In genomic region chr20:62469352-62469751, GRCh38 we compare ENCODE assay signal across 28 cellular contexts. TPM values are rescaled to one million over a fixed set of nuclear protein-coding genes. Genes with fewer than 3 reads are reported as not detected.
"Had no signal": no experiment of that assay in that cellular context is flagged by ENCODE, and none has a peak within 500 bp of the region (broad histone marks: within the 10 kb centered on the region; RNA-seq: fewer than 3 reads in every experiment).

No MANE protein-coding gene starts in this region.

- H3K4me3 ChIP-seq: heart left ventricle, left ventricle myocardium inferior, lung, ovary, right atrium auricular region, right lobe of liver, smooth muscle cell, stomach, suprapubic skin, thoracic aorta, tibial artery, upper lobe of right lung, vagina had no signal

- H3K27ac ChIP-seq: heart left ventricle, left ventricle myocardium inferior, ovary, right atrium auricular region, right lobe of liver, suprapubic skin, thoracic aorta, tibial artery, upper lobe of right lung, vagina had no signal

- ATAC-seq: heart left ventricle; naive thymus-derived CD8-positive, alpha-beta T cell; right lobe of liver; stimulated activated naive B cell treated with anti-CD40 and anti-IgM and Interleukin-4, amounts not matched to agents 10 μg/mL and 1 μg/mL and 100 μg/mL, for 72 hours; stimulated activated naive CD8-positive, alpha-beta T cell treated with anti-CD3 and anti-CD28 coated beads, Interleukin-15, Interleukin-2, amounts not matched to agents 100 U/mL and 50 U/mL, for 24 hours; upper lobe of right lung had no signal

- H3K4me1 ChIP-seq: heart left ventricle, right lobe of liver, upper lobe of right lung had no signal

- H3K36me3 ChIP-seq: heart left ventricle, left ventricle myocardium inferior, ovary, right atrium auricular region, right lobe of liver, suprapubic skin, thoracic aorta, tibial artery, upper lobe of right lung, vagina had no signal

- DNase-seq: heart left ventricle; islet precursor cell; left ventricle myocardium inferior; naive thymus-derived CD8-positive, alpha-beta T cell; ovary; right lobe of liver; stimulated activated CD4-positive, alpha-beta T cell treated with anti-CD3 and anti-CD28 coated beads, Interleukin-1b, Interleukin-23, amount 100 ng/mL, for 48 hours; stimulated activated CD4-positive, alpha-beta T cell treated with anti-CD3 and anti-CD28 coated beads, Interleukin-2, amount 100 ng/mL, for 48 hours; stimulated activated naive B cell treated with anti-CD40 and anti-IgM and Interleukin-4, amounts not matched to agents 10 μg/mL and 1 μg/mL and 100 μg/mL, for 72 hours; stimulated activated naive CD8-positive, alpha-beta T cell treated with anti-CD3 and anti-CD28 coated beads, Interleukin-15, Interleukin-2, amounts not matched to agents 100 U/mL and 50 U/mL, for 24 hours; tibial artery; trophoblast cell; upper lobe of right lung had no signal

- H3K9me3 Mint-ChIP-seq: naive thymus-derived CD8-positive, alpha-beta T cell; neural crest cell; stimulated activated naive B cell treated with anti-CD40 and anti-IgM and Interleukin-4, amounts not matched to agents 10 μg/mL and 1 μg/mL and 100 μg/mL, for 72 hours had no signal

- H3K4me3 Mint-ChIP-seq: naive thymus-derived CD8-positive, alpha-beta T cell; neural crest cell; stimulated activated naive B cell treated with anti-CD40 and anti-IgM and Interleukin-4, amounts not matched to agents 10 μg/mL and 1 μg/mL and 100 μg/mL, for 72 hours had no signal

- H3K27ac Mint-ChIP-seq: naive thymus-derived CD8-positive, alpha-beta T cell; progenitor cell of endocrine pancreas; stimulated activated naive B cell treated with anti-CD40 and anti-IgM and Interleukin-4, amounts not matched to agents 10 μg/mL and 1 μg/mL and 100 μg/mL, for 72 hours had no signal

- H3K36me3 Mint-ChIP-seq: naive thymus-derived CD8-positive, alpha-beta T cell; stimulated activated naive B cell treated with anti-CD40 and anti-IgM and Interleukin-4, amounts not matched to agents 10 μg/mL and 1 μg/mL and 100 μg/mL, for 72 hours had no signal

- H3K9me3 ChIP-seq: heart left ventricle, left ventricle myocardium inferior, ovary, right atrium auricular region, right lobe of liver, stomach, suprapubic skin, thoracic aorta, tibial artery, upper lobe of right lung, vagina had no signal

RNA-seq across cellular contexts. Expression of gene GATA5, which starts 6.4 kb away (rescaled TPM):
- total RNA-seq: kidney epithelial cell; naive thymus-derived CD8-positive, alpha-beta T cell; neural crest cell; renal cortical epithelial cell had no signal

RNA-seq across cellular contexts. Expression of gene RBBP8NL, which starts 42.0 kb away (rescaled TPM):
- total RNA-seq: heart left ventricle; kidney epithelial cell; left ventricle myocardium inferior; mesenteric fat pad; naive thymus-derived CD8-positive, alpha-beta T cell; neural crest cell; omental fat pad; pulmonary artery endothelial cell; renal cortical epithelial cell; right atrium auricular region; right lobe of liver; skeletal muscle tissue; thoracic aorta had no signal
